29 cellular contexts compared by ENCODE assay signal in genomic region chr21:36799869-36800268, GRCh38.
"Had no signal": no experiment of that assay in that cellular context is flagged by ENCODE, and none has a peak within 500 bp of the region (broad histone marks: within the 10 kb centered on the region; RNA-seq: fewer than 3 reads in every experiment).

No MANE protein-coding gene starts in this region.

- DNase-seq: activated CD4-positive, alpha-beta T cell treated with anti-CD3 and anti-CD28 coated beads for 36 hours; activated CD4-positive, CD25-positive, alpha-beta regulatory T cell; activated CD8-positive, alpha-beta memory T cell treated with anti-CD3 and anti-CD28 coated beads, Interleukin-2, amount 10 ng/mL, durations not matched to agents 7 days and 5 days; activated CD8-positive, alpha-beta T cell treated with anti-CD3 and anti-CD28 coated beads, Interleukin-2, amount 10 ng/mL, durations not matched to agents 7 days and 5 days; activated naive CD4-positive, alpha-beta T cell; activated T-cell treated with anti-CD3 and anti-CD28 coated beads, Interleukin-2, amount 50 U/mL, for 48 hours; adrenal gland; aorta; body of pancreas; cerebellar nuclear complex; colonic mucosa; effector memory CD8-positive, alpha-beta T cell; head of caudate nucleus; hippocampal formation; left cardiac atrium; midbrain; naive thymus-derived CD4-positive, alpha-beta T cell; retina; stimulated activated CD4-positive, alpha-beta T cell treated with anti-CD3 and anti-CD28 coated beads, Interleukin-1b, Interleukin-23, amount 100 ng/mL, for 48 hours; stimulated activated CD4-positive, alpha-beta T cell treated with anti-CD3 and anti-CD28 coated beads, Interleukin-4, amount 100 ng/mL, for 4 hours; stimulated activated CD8-positive, alpha-beta memory T cell treated with anti-CD3 and anti-CD28 coated beads, Interleukin-4, amount 100 ng/mL, for 48 hours; stomach; tibial artery; upper lobe of right lung had no signal

- H3K9me3 ChIP-seq: adrenal gland, body of pancreas, colonic mucosa, ovary had no signal

- H3K4me2 ChIP-seq: smooth muscle cell had no signal

- H3K27ac ChIP-seq: adrenal gland, body of pancreas, cardiac muscle cell, colonic mucosa, stomach, tibial artery, upper lobe of right lung had no signal

- ATAC-seq: activated CD4-positive, alpha-beta T cell treated with anti-CD3 and anti-CD28 coated beads for 36 hours; activated CD8-positive, alpha-beta memory T cell treated with anti-CD3 and anti-CD28 coated beads, Interleukin-2, amount 10 ng/mL, durations not matched to agents 7 days and 5 days; activated CD8-positive, alpha-beta T cell treated with anti-CD3 and anti-CD28 coated beads, Interleukin-2, amount 10 ng/mL, durations not matched to agents 7 days and 5 days; body of pancreas; effector memory CD8-positive, alpha-beta T cell; esophagus mucosa; naive thymus-derived CD4-positive, alpha-beta T cell; stimulated activated memory B cell treated with anti-CD40 and anti-IgM and Interleukin-4, amounts not matched to agents 10 μg/mL and 1 μg/mL and 100 μg/mL, for 72 hours; upper lobe of right lung had no signal

- H3K36me3 ChIP-seq: adrenal gland, cardiac muscle cell, colonic mucosa, ovary, upper lobe of right lung had no signal

- H3K4me3 ChIP-seq: adrenal gland, body of pancreas, cardiac muscle cell, colonic mucosa, ovary, smooth muscle cell, stomach, tibial artery, upper lobe of right lung had no signal

- H3K27me3 ChIP-seq: adrenal gland, body of pancreas, cardiac muscle cell, colonic mucosa, ovary, stomach, tibial artery, upper lobe of right lung had no signal

- H3K4me1 ChIP-seq: adrenal gland, body of pancreas, colonic mucosa, stomach, upper lobe of right lung had no signal
